Comparison of ENCODE assay signal across 30 cellular contexts in genomic region chr18:59861009-59861408, GRCh38. TPM values are rescaled to one million over a fixed set of nuclear protein-coding genes. Genes with fewer than 3 reads are reported as not detected.
DNase-seq lines count a peak whose midpoint lies in the region; ATAC-seq, FAIRE-seq and TF ChIP-seq lines count a peak whose summit lies in the region.
"Had no signal": no experiment of that assay in that cellular context is flagged by ENCODE, and none has a peak within 500 bp of the region (broad histone marks: within the 10 kb centered on the region; RNA-seq: fewer than 3 reads in every experiment).

No MANE protein-coding gene starts in this region.

- CTCF ChIA-PET in GM12878 (lab: Yijun Ruan, JAX): interaction anchor here (1.2 to 2.4 kb wide), 2 partner anchors 13 to 24 kb away, joined by 6 to 7 read pairs; no protein-coding TSS in a partner anchor

- POLR2A ChIA-PET in GM12878 (lab: Charles Lee): interaction anchor here (1.7 kb wide), 1 partner anchor 11 kb away, joined by 4 read pairs; no protein-coding TSS in a partner anchor

- ATAC-seq in GM12878 (peak; percentile 17; the same call in 2 of the 3 replicates), HG03196 (IDR thresholded peaks at IDR 0.05; ENCODE audit: unreplicated experiment) (no peak)
- ATAC-seq: activated CD4-positive, CD25-positive, alpha-beta regulatory T cell treated with anti-CD3 and anti-CD28 coated beads, Interleukin-2, amount 50 U/mL, for 24 hours; activated naive CD8-positive, alpha-beta T cell treated with anti-CD3 and anti-CD28 coated beads, Interleukin-2, amount 50 U/mL, for 24 hours; stimulated activated naive CD8-positive, alpha-beta T cell treated with anti-CD3 and anti-CD28 coated beads, Interleukin-15, Interleukin-2, amounts not matched to agents 100 U/mL and 50 U/mL, for 24 hours had no signal

- H3K4me1 ChIP-seq in GM12878 (ENCODE audit: control insufficient read depth, insufficient read depth, low read length): peaks cover 16% of the 10 kb centered on the region
- H3K4me1 ChIP-seq: HAP-1, left ventricle myocardium inferior, parathyroid adenoma had no signal

- TF ChIP-seq RAD21 in GM12878 (IDR thresholded peaks at IDR 0.05; ENCODE audit: insufficient read depth, low read depth, low read length): no peak

- H3K36me3 ChIP-seq in GM12878 (ENCODE audit: control insufficient read depth in 2 of 2, insufficient read depth in 2 of 2, low read length in 1 of 2): no peaks in the 10 kb centered on the region
- H3K36me3 ChIP-seq: esophagus squamous epithelium, HAP-1, left ventricle myocardium inferior, neural progenitor cell had no signal

- FAIRE-seq in D721Med (lab: Jason Lieb, UNC): peak; percentile 98
- FAIRE-seq in GM12878 (lab: Jason Lieb, UNC): no peak
- FAIRE-seq in frontal cortex (lab: Jason Lieb, UNC): no peak
- FAIRE-seq: endometrium, TTC549, urothelium cell line had no signal

- SMC1A ChIA-PET in GM12878 (lab: Charles Lee; ENCODE audit: uncharacterized antibody, unreplicated experiment): interaction anchor here (0.7 to 5.3 kb wide), 6 partner anchors 10 to 92 kb away, joined by 3 to 29 read pairs (median 4); no protein-coding TSS in a partner anchor

- TF ChIP-seq EP300 in GM12878 (IDR thresholded peaks at IDR 0.05; ENCODE audit: borderline replicate concordance in 1 of 2, control insufficient read depth in 1 of 2, low read depth in 2 of 2, low read length in 2 of 2): no peak

- no peaks in the 10 kb centered on the region for H3K79me2 ChIP-seq in GM12878 (ENCODE audit: control insufficient read depth, insufficient read depth, low read length)
- H3K79me2 ChIP-seq: parathyroid adenoma had no signal

- intact Hi-C loops in GM12878 (cut with micrococcal nuclease; ENCODE audit: unreplicated experiment): no loop called here
- intact Hi-C loops in dorsolateral prefrontal cortex (cut with DNase I): no loop called here

- 11% methylated on average over 4 of the region's 4 CpGs for WGBS in GM12878 (ENCODE audit: insufficient coverage, insufficient replicate concordance, low lambda C conversion rate, missing lambda C conversion rate)

- RAD21 ChIA-PET in GM12878 (lab: Charles Lee; ENCODE audit: unreplicated experiment): interaction anchor here (0.7 to 1.5 kb wide), 3 partner anchors 10 to 17 kb away, joined by 4 read pairs; no protein-coding TSS in a partner anchor

- TF ChIP-seq POLR2A in GM12878 (IDR thresholded peaks at IDR 0.05; ENCODE audit: low read depth, low read length): no peak

- H4K20me1 ChIP-seq in GM12878 (ENCODE audit: control insufficient read depth, insufficient read depth): no peaks in the 10 kb centered on the region

- H3K9ac ChIP-seq in GM12878 (ENCODE audit: control insufficient read depth, insufficient read depth, low read length): no peak overlapping the region
- H3K9ac ChIP-seq: neural progenitor cell, parathyroid adenoma had no signal

- H2AFZ ChIP-seq in GM12878 (ENCODE audit: control insufficient read depth, low read depth, low read length): no peak overlapping the region
- H2AFZ ChIP-seq: neural progenitor cell, parathyroid adenoma had no signal

- no peak for TF ChIP-seq CTCF in D721Med (IDR thresholded peaks at IDR 0.05; ENCODE audit: insufficient read depth, missing control alignments)
- TF ChIP-seq CTCF in GM12878 (IDR thresholded peaks at IDR 0.05 in 2 of 3, conservative IDR thresholded peaks at IDR 0.05 in 1 of 3; ENCODE audit: control insufficient read depth in 2 of 3, extremely low read depth in 1 of 3, insufficient read depth in 1 of 3, low read depth in 3 of 3, low read length in 3 of 3): no peak
- TF ChIP-seq CTCF in foreskin fibroblast (IDR thresholded peaks at IDR 0.05; ENCODE audit: low read depth, low read length): no peak
- TF ChIP-seq CTCF in dorsolateral prefrontal cortex (IDR thresholded peaks at IDR 0.05 in 54 of 56, conservative IDR thresholded peaks at IDR 0.05 in 2 of 56; ENCODE audit: low read depth in 1 of 56, partially characterized antibody in 56 of 56): no peak

- in situ Hi-C loops in GM12878 (cut with MboI): no loop called here

- no peaks in the 10 kb centered on the region for H3K27me3 ChIP-seq in GM12878 (replicated peaks in 1 of 2; ENCODE audit: control insufficient read depth in 2 of 2, insufficient read depth in 2 of 2, low read length in 1 of 2)
- H3K27me3 ChIP-seq in dorsolateral prefrontal cortex: peaks cover 0 to 38% (median 2%) of the 10 kb centered on the region in 45 donors
- H3K27me3 ChIP-seq: neural progenitor cell, testis had no signal

- H3K4me2 ChIP-seq in GM12878 (ENCODE audit: control insufficient read depth, insufficient read depth): no peak overlapping the region
- H3K4me2 ChIP-seq: neural progenitor cell had no signal

- no TSS peak for BruUV-seq in GM12878 (replicated peaks; lab: Mats Ljungman, UMichigan)

- H3K27ac ChIP-seq in GM12878 (ENCODE audit: control insufficient read depth, insufficient read depth) (no peak overlapping the region), dorsolateral prefrontal cortex (no peak overlapping the region)
- H3K27ac ChIP-seq: esophagus squamous epithelium, left ventricle myocardium inferior, neural progenitor cell, parathyroid adenoma, SK-N-MC, skin epidermis, testis had no signal

- DNase-seq in D721Med (ENCODE audit: insufficient read length, low spot score): no peak
- DNase-seq in M059J (ENCODE audit: low read depth): peak; percentile 40
- no peak for DNase-seq in GM12878 (ENCODE audit: low read depth, low spot score)
- peak; percentile 19 to 52 for DNase-seq in foreskin fibroblast
- no peak for DNase-seq in frontal cortex (ENCODE audit: low spot score in 2 of 2)
- DNase-seq in superior temporal gyrus (ENCODE audit: extremely low spot score): no peak
- no peak for DNase-seq in dorsolateral prefrontal cortex
- DNase-seq: activated CD4-positive, alpha-beta T cell treated with anti-CD3 and anti-CD28 coated beads, Interleukin-2, amount 50 U/mL, for 48 hours; activated naive CD4-positive, alpha-beta T cell; activated naive CD8-positive, alpha-beta T cell treated with anti-CD3 and anti-CD28 coated beads, Interleukin-2, amount 50 U/mL, for 24 hours; CD4-positive, alpha-beta memory T cell; dermis blood vessel endothelial cell; esophagus squamous epithelium; islet precursor cell; left ventricle myocardium inferior; NCI-H1092; NCI-H1694 treated with DMSO at 0.1 percent for 48 hours; retina; stimulated activated naive CD8-positive, alpha-beta T cell treated with anti-CD3 and anti-CD28 coated beads, Interleukin-15, Interleukin-2, amounts not matched to agents 100 U/mL and 50 U/mL, for 24 hours; testis had no signal

- H3K4me3 ChIP-seq in GM12878 (no peak overlapping the region), foreskin fibroblast (ENCODE audit: low read depth in 1 of 2, low read length in 2 of 2) (no peak overlapping the region), dorsolateral prefrontal cortex (no peak overlapping the region)
- H3K4me3 ChIP-seq: esophagus squamous epithelium, HAP-1, left ventricle myocardium inferior, neural progenitor cell, SK-N-MC, skin epidermis, testis had no signal

- no peaks in the 10 kb centered on the region for H3K9me3 ChIP-seq in GM12878 (replicated peaks; ENCODE audit: control insufficient read depth, insufficient read depth, low read length)
- H3K9me3 ChIP-seq: esophagus squamous epithelium, HAP-1, left ventricle myocardium inferior, testis had no signal

TF ChIP-seq in GM12878, 131 proteins besides CTCF, POLR2A, EP300 and RAD21:
- 0 out of 4 replicates have a peak, but pooled peaks of 1 of the 2 experiments have one; percentile 8 for TF ChIP-seq IKZF2 (IDR thresholded peaks at IDR 0.05)
- TF ChIP-seq KAT2A (conservative IDR thresholded peaks at IDR 0.05; ENCODE audit: control insufficient read depth, low read depth, low read length): no peak

RNA-seq across cellular contexts. Expression of gene PMAIP1, which starts 38.8 kb away (rescaled TPM):
- total RNA-seq in M059J (2014; rRNA removed; shearing (Covaris generic)): 37.9 and 87.1 TPM in 2 replicates
- total RNA-seq in GM12878 (2013; cell fraction: nucleolus; rRNA removed): 49.7 and 58.0 TPM in 2 replicates
- 88.2 and 113 TPM in 2 replicates for total RNA-seq in GM12878 (2014; rRNA removed)
- total RNA-seq in GM12878 (2014; rRNA removed; fragmentation: Illumina TruSeq; extraction: Trizol): 108 and 109 TPM in 2 replicates
- 101 and 105 TPM in 2 replicates for total RNA-seq in GM12878 (2021)
- polyA plus RNA-seq in GM12878 (2011; ENCODE audit: low read depth): 40.1 TPM
- 161 and 266 TPM in 2 replicates for polyA plus RNA-seq in GM12878 (2011; rRNA removed)
- 68.2 and 86.5 TPM in 2 replicates for polyA plus RNA-seq in GM12878 (2011; cell fraction: cytosol; rRNA removed)
- polyA plus RNA-seq in GM12878 (2011; cell fraction: nucleus; rRNA removed): 65.1 and 71.2 TPM in 2 replicates
- polyA plus RNA-seq in GM12878 (2012): 81.9 and 103 TPM in 2 replicates
- 94.9 and 142 TPM in 2 replicates for polyA plus RNA-seq in GM12878 (2014; fragmentation: Illumina TruSeq; extraction: Trizol)
- polyA plus RNA-seq in GM12878 (2014; fragmentation: Nextera tagmentation; extraction: Ambion mirVana): 100 to 1,000 TPM in 1 of 2 experiments, 10 to 100 TPM in 1; 74.0 to 119 TPM
- polyA plus RNA-seq in GM12878 (2014; rRNA removed): 91.5 and 116 TPM in 2 replicates
- 100 to 1,000 TPM; 209 to 219 TPM for polyA plus RNA-seq in GM12878 (2016; fragmentation: Nextera tagmentation; extraction: Ambion mirVana)
- 52.1 and 54.0 TPM in 2 replicates for polyA minus RNA-seq in GM12878 (2011; rRNA and poly(A)+ RNA removed)
- polyA minus RNA-seq in GM12878 (2011; cell fraction: cytosol; rRNA and poly(A)+ RNA removed): 37.8 and 44.2 TPM in 2 replicates
- polyA minus RNA-seq in GM12878 (2011; cell fraction: nucleus; rRNA and poly(A)+ RNA removed): 67.6 and 93.7 TPM in 2 replicates
- total RNA-seq in frontal cortex: 0.82 TPM
- 1 to 10 TPM in 72 of 120 experiments, under 1 TPM in 42, not detected in 6; 0.26 to 6.2 (median 1.2) TPM for total RNA-seq in dorsolateral prefrontal cortex

Comparison
In these comparisons a context has a peak if more than half of its experiments do, and no peak if none do; other contexts are left out.
1. DNase-seq: peak in M059J (single experiment) and foreskin fibroblast (2 of 2); none in D721Med (single experiment), GM12878 (single experiment), frontal cortex (0 of 2), superior temporal gyrus (single experiment) and dorsolateral prefrontal cortex (0 of 10).